Comparison of ENCODE assay signal across 21 cellular contexts in genomic region chr12:117003883-117004404, GRCh38.
DNase-seq lines count a peak whose midpoint lies in the region; ATAC-seq, FAIRE-seq and TF ChIP-seq lines count a peak whose summit lies in the region.
"Had no signal": no experiment of that assay in that cellular context is flagged by ENCODE, and none has a peak within 500 bp of the region (broad histone marks: within the 10 kb centered on the region; RNA-seq: fewer than 3 reads in every experiment).

No MANE protein-coding gene starts in this region.

- no peak for TF ChIP-seq RAD21 in HepG2 (CRISPR knock-in tag; IDR thresholded peaks at IDR 0.05)
- TF ChIP-seq RAD21 in K562 (CRISPR knock-in tag; conservative IDR thresholded peaks at IDR 0.05 in 1 of 2, IDR thresholded peaks at IDR 0.05 in 1 of 2) = no peak

- H3K27ac ChIP-seq in HepG2 (ENCODE audit: extremely low read length, insufficient read depth, low read length) (no peak overlapping the region), right lobe of liver (no peak overlapping the region), K562 (ENCODE audit: extremely low read depth, low read depth, low read length) (no peak overlapping the region)
- H3K27ac ChIP-seq: 22Rv1, BLaER1, C4-2B had no signal

- H3K79me2 ChIP-seq in HepG2 (ENCODE audit: insufficient read depth, low read length) (no peaks in the 10 kb centered on the region), K562 (ENCODE audit: control insufficient read depth, insufficient read depth, low read length) (no peaks in the 10 kb centered on the region)

- intact Hi-C loops in HepG2 (cut with micrococcal nuclease; ENCODE audit: unreplicated experiment) = no loop called here
- intact Hi-C loops in right lobe of liver (cut with DNase I) = no loop called here
- intact Hi-C loops in K562 (cut with micrococcal nuclease) = no loop called here

- in situ Hi-C loops in HepG2 (cut with HindIII; ENCODE audit: extremely low pct_ligation_motif_present, low pct_unique_long_range_greater_than_20kb) = no loop called here
- in situ Hi-C loops in HAP-1 (cut with MboI; ENCODE audit: low sequenced_read_pairs) = no loop called here
- in situ Hi-C loops in K562 (cut with MboI) = no loop called here

- BruUV-seq in HepG2 (replicated peaks; lab: Mats Ljungman, UMichigan) (no TSS peak), K562 (replicated peaks; lab: Mats Ljungman, UMichigan) (no TSS peak)

- H2AFZ ChIP-seq in HepG2 (ENCODE audit: low read length) (no peak overlapping the region), K562 (ENCODE audit: low read depth, low read length) (no peak overlapping the region)

- no peaks in the 10 kb centered on the region for H3K9me1 ChIP-seq in K562 (ENCODE audit: control insufficient read depth, insufficient read depth, low read length)

- H3K4me3 ChIP-seq in HepG2 (replicated peaks in 1 of 3; ENCODE audit: insufficient read depth in 1 of 3, low read depth in 2 of 3, low read length in 3 of 3) = no peak overlapping the region
- no peak overlapping the region for H3K4me3 ChIP-seq in right lobe of liver
- H3K4me3 ChIP-seq in HAP-1 = no peak overlapping the region
- no peak overlapping the region for H3K4me3 ChIP-seq in K562
- H3K4me3 ChIP-seq: BLaER1 had no signal

- H3K36me3 ChIP-seq in HepG2 (replicated peaks in 1 of 2; ENCODE audit: control insufficient read depth in 1 of 2, insufficient read depth in 2 of 2, low read length in 2 of 2) (peaks cover 7 to 22% of the 10 kb centered on the region in 2 experiments), right lobe of liver (peaks cover 0 to 5% (median under 1%) of the 10 kb centered on the region in 4 donors), HAP-1 (replicated peaks) (no peaks in the 10 kb centered on the region; the same call in 1 of the 2 replicates), K562 (ENCODE audit: control insufficient read depth, insufficient read depth, low read length) (peaks cover 8% of the 10 kb centered on the region; the same call in 1 of the 3 replicates)

- no peak for ATAC-seq in HepG2
- no peak for ATAC-seq in right lobe of liver
- ATAC-seq in K562 = no peak

- H3K27me3 ChIP-seq in HepG2 (ENCODE audit: control insufficient read depth in 1 of 2, insufficient read depth in 2 of 2, low read length in 2 of 2) (no peaks in the 10 kb centered on the region), right lobe of liver (no peaks in the 10 kb centered on the region), HAP-1 (ENCODE audit: low read depth) (no peaks in the 10 kb centered on the region), K562 (ENCODE audit: control insufficient read depth in 2 of 2, insufficient read depth in 2 of 2, low read length in 2 of 2) (no peaks in the 10 kb centered on the region)
- H3K27me3 ChIP-seq: BLaER1 had no signal

- FAIRE-seq in HepG2 (lab: Jason Lieb, UNC) (no peak), K562 (lab: Jason Lieb, UNC) (no peak)
- FAIRE-seq: A204.1, GM12891, GM18507, H1 had no signal

- DNase-seq in HepG2 (ENCODE audit: low spot score) (no peak), right lobe of liver (no peak), HAP-1 (ENCODE audit: low spot score in 2 of 2) (peak; percentile 63 to 78), K562 (ENCODE audit: extremely low read depth in 1 of 4, low spot score in 3 of 4) (no peak), CD1c-positive myeloid dendritic cell (ENCODE audit: extremely low spot score) (no peak), NCI-H2196 (lab: John Stamatoyannopoulos, UW; ENCODE audit: unreplicated experiment) (no peak), NCI-H69 (lab: John Stamatoyannopoulos, UW) (no peak)
- DNase-seq in stimulated activated CD4-positive, alpha-beta T cell treated with anti-CD3 and anti-CD28 coated beads, Interleukin-4, amount 100 ng/mL, for 4 hours = no peak
- DNase-seq: CD4-positive, alpha-beta T cell; CD8-positive, alpha-beta memory T cell; DMS53; DMS79 treated with DMSO at 0.1 percent for 48 hours; GF-D8; HCEC 1CT had no signal

- no peaks in the 10 kb centered on the region for H4K20me1 ChIP-seq in HepG2 (ENCODE audit: insufficient read depth, low read length)
- no peaks in the 10 kb centered on the region for H4K20me1 ChIP-seq in K562 (replicated peaks; ENCODE audit: control insufficient read depth, insufficient read depth, low read length)

- WGBS in HepG2 (ENCODE audit: low lambda C conversion rate) = 95% methylated on average over 8 of the region's 8 CpGs
- WGBS in right lobe of liver (ENCODE audit: insufficient coverage, low coverage, low lambda C conversion rate, missing lambda C conversion rate) = 82% methylated on average over 7 of the region's 8 CpGs
- WGBS in K562 (ENCODE audit: insufficient coverage, low coverage, missing lambda C conversion rate) = 44% methylated on average over 8 of the region's 8 CpGs

- TF ChIP-seq CTCF in HepG2 (CRISPR knock-in tag; IDR thresholded peaks at IDR 0.05) (no peak), right lobe of liver (IDR thresholded peaks at IDR 0.05) (no peak), K562 (IDR thresholded peaks at IDR 0.05 in 2 of 3, conservative IDR thresholded peaks at IDR 0.05 in 1 of 3; ENCODE audit: insufficient read depth in 2 of 3, low read depth in 1 of 3, low read length in 3 of 3) (no peak)

- CTCF ChIA-PET in HepG2 (lab: Yijun Ruan, JAX; ENCODE audit: low intra/inter-chr PET ratio, low total read pairs) = no interaction called here
- CTCF ChIA-PET in K562 (lab: Yijun Ruan, JAX; ENCODE audit: low intra/inter-chr PET ratio) = no interaction called here

- H3K9me3 ChIP-seq in HepG2 (ENCODE audit: low read length) = no peaks in the 10 kb centered on the region
- H3K9me3 ChIP-seq in right lobe of liver = no peaks in the 10 kb centered on the region
- H3K9me3 ChIP-seq in HAP-1 = no peaks in the 10 kb centered on the region
- no peaks in the 10 kb centered on the region for H3K9me3 ChIP-seq in K562 (replicated peaks; ENCODE audit: control insufficient read depth, insufficient read depth, low read depth, low read length)
- H3K9me3 ChIP-seq: BLaER1 had no signal

- H3K9ac ChIP-seq in HepG2 (ENCODE audit: insufficient read depth, low read depth, low read length) = no peak overlapping the region
- no peak overlapping the region for H3K9ac ChIP-seq in K562 (ENCODE audit: insufficient read depth in 1 of 2, low read depth in 2 of 2, low read length in 2 of 2)
- H3K9ac ChIP-seq: BLaER1 had no signal

- TF ChIP-seq POLR2A in HepG2 (IDR thresholded peaks at IDR 0.05; ENCODE audit: insufficient read depth in 1 of 2, low read depth in 2 of 2, low read length in 2 of 2) (no peak), right lobe of liver (IDR thresholded peaks at IDR 0.05) (no peak), K562 (conservative IDR thresholded peaks at IDR 0.05) (no peak)

- POLR2A ChIA-PET in HepG2 (lab: Yijun Ruan, JAX) (no interaction called here), K562 (lab: Yijun Ruan, JAX) (no interaction called here)

- H3K4me1 ChIP-seq in HepG2 (ENCODE audit: insufficient read depth, low read length) (no peaks in the 10 kb centered on the region), right lobe of liver (no peaks in the 10 kb centered on the region), HAP-1 (peaks cover 15% of the 10 kb centered on the region), K562 (replicated peaks in 1 of 2; ENCODE audit: control insufficient read depth in 2 of 2, insufficient read depth in 2 of 2, low read length in 2 of 2) (peaks cover 15% of the 10 kb centered on the region in 2 experiments)
- H3K4me1 ChIP-seq: BLaER1 had no signal

- H3K4me2 ChIP-seq in HepG2 (ENCODE audit: low read depth, low read length) (no peak overlapping the region), K562 (ENCODE audit: insufficient read depth, low read length) (no peak overlapping the region)
- H3K4me2 ChIP-seq: BLaER1 had no signal

- TF ChIP-seq EP300 in HepG2 (IDR thresholded peaks at IDR 0.05; ENCODE audit: low read depth in 2 of 2, low read length in 2 of 2) = no peak
- no peak for TF ChIP-seq EP300 in HepG2 (CRISPR knock-in tag; IDR thresholded peaks at IDR 0.05; ENCODE audit: borderline replicate concordance)
- no peak for TF ChIP-seq EP300 in K562 (IDR thresholded peaks at IDR 0.05; ENCODE audit: low read length)

TF ChIP-seq in HepG2, 621 proteins besides CTCF, POLR2A, EP300 and RAD21:
- TF ChIP-seq ZNF350 (CRISPR knock-in tag; IDR thresholded peaks at IDR 0.05; ENCODE audit: borderline replicate concordance, low read depth) (no peak), POLR2G (IDR thresholded peaks at IDR 0.05; ENCODE audit: low read depth, low read length) (0 out of 2 replicates have a peak, but pooled peaks have one; percentile 7)

TF ChIP-seq in K562, 482 proteins besides CTCF, POLR2A, EP300 and RAD21:
- no peak for TF ChIP-seq HNRNPL (IDR thresholded peaks at IDR 0.05; ENCODE audit: low read depth, low read length)
- peak; percentile 56 for TF ChIP-seq ZNF512 (tag; IDR thresholded peaks at IDR 0.05)
TF ChIP-seq in K562: peak in this region for 1.

Comparison
In these comparisons a context has a peak if more than half of its experiments do, and no peak if none do; other contexts are left out.
1. DNase-seq: peak in HAP-1 (2 of 2); none in HepG2 (single experiment), right lobe of liver (0 of 3), K562 (0 of 4), stimulated activated CD4-positive, alpha-beta T cell treated with anti-CD3 and anti-CD28 coated beads, Interleukin-4, amount 100 ng/mL, for 4 hours (0 of 2), CD1c-positive myeloid dendritic cell (single experiment), NCI-H2196 (single experiment) and NCI-H69 (single experiment).
2. Of the 241 proteins assayed by ChIP-seq in both HepG2 and K562: peak only in HepG2: POLR2G; only in K562: ZNF512; in both: none; in neither: 239.